ENCODE assay signal across 15 cellular contexts in genomic region chr1:197884173-197884572, GRCh38. TPM values are rescaled to one million over a fixed set of nuclear protein-coding genes. Genes with fewer than 3 reads are reported as not detected.
"Had no signal": no experiment of that assay in that cellular context is flagged by ENCODE, and none has a peak within 500 bp of the region (broad histone marks: within the 10 kb centered on the region; RNA-seq: fewer than 3 reads in every experiment).

No MANE protein-coding gene starts in this region.

- H3K4me1 ChIP-seq: tibial nerve had no signal

- H3K27ac ChIP-seq: tibial nerve, VCaP had no signal

- H3K9me3 Mint-ChIP-seq: activated naive CD4-positive, alpha-beta T cell treated with anti-CD3 and anti-CD28 coated beads for 36 hours; activated T-helper 1 cell treated with anti-CD3 and anti-CD28 coated beads, Interleukin-12 subunit alpha, Interleukin-12 subunit beta, Interleukin-2, Interleukin-4 antibody, amounts not matched to agents 30 ng/mL and 10 ng/mL and 1 ng/mL, durations not matched to agents 14 hours and 24 hours and 36 hours; central memory CD8-positive, alpha-beta T cell; effector memory CD8-positive, alpha-beta T cell; nephron progenitor cell; stimulated activated effector memory CD8-positive, alpha-beta T cell treated with anti-CD3 and anti-CD28 coated beads, Interleukin-12 subunit alpha, Interleukin-12 subunit beta, amount 100 ng/mL, for 72 hours had no signal

- H3K27ac Mint-ChIP-seq: activated CD8-positive, alpha-beta T cell treated with anti-CD3 and anti-CD28 coated beads, Interleukin-2, amount 10 ng/mL, durations not matched to agents 7 days and 5 days; activated naive CD4-positive, alpha-beta T cell treated with anti-CD3 and anti-CD28 coated beads for 36 hours; activated T-helper 1 cell treated with anti-CD3 and anti-CD28 coated beads, Interleukin-12 subunit alpha, Interleukin-12 subunit beta, Interleukin-2, Interleukin-4 antibody, amounts not matched to agents 30 ng/mL and 10 ng/mL and 1 ng/mL, durations not matched to agents 14 hours and 24 hours and 36 hours; dendritic cell treated with granulocyte-macrophage colony-stimulating factor and Interleukin-4, amounts not matched to agents 40 ng/mL and 50 ng/mL, for 4 days; effector memory CD8-positive, alpha-beta T cell; nephron progenitor cell; stimulated activated effector memory CD8-positive, alpha-beta T cell treated with anti-CD3 and anti-CD28 coated beads, Interleukin-12 subunit alpha, Interleukin-12 subunit beta, amount 100 ng/mL, for 72 hours had no signal

- H3K4me3 Mint-ChIP-seq: activated CD8-positive, alpha-beta T cell treated with anti-CD3 and anti-CD28 coated beads, Interleukin-2, amount 10 ng/mL, durations not matched to agents 7 days and 5 days; activated naive CD4-positive, alpha-beta T cell treated with anti-CD3 and anti-CD28 coated beads for 36 hours; activated T-helper 1 cell treated with anti-CD3 and anti-CD28 coated beads, Interleukin-12 subunit alpha, Interleukin-12 subunit beta, Interleukin-2, Interleukin-4 antibody, amounts not matched to agents 30 ng/mL and 10 ng/mL and 1 ng/mL, durations not matched to agents 14 hours and 24 hours and 36 hours; central memory CD8-positive, alpha-beta T cell; dendritic cell treated with granulocyte-macrophage colony-stimulating factor and Interleukin-4, amounts not matched to agents 40 ng/mL and 50 ng/mL, for 4 days; effector memory CD8-positive, alpha-beta T cell; nephron progenitor cell; stimulated activated effector memory CD8-positive, alpha-beta T cell treated with anti-CD3 and anti-CD28 coated beads, Interleukin-12 subunit alpha, Interleukin-12 subunit beta, amount 100 ng/mL, for 72 hours had no signal

- H3K27me3 Mint-ChIP-seq: dendritic cell treated with granulocyte-macrophage colony-stimulating factor and Interleukin-4, amounts not matched to agents 40 ng/mL and 50 ng/mL, for 4 days had no signal

- H3K36me3 ChIP-seq: tibial nerve had no signal

- ATAC-seq: activated CD8-positive, alpha-beta T cell treated with anti-CD3 and anti-CD28 coated beads, Interleukin-2, amount 10 ng/mL, durations not matched to agents 7 days and 5 days; effector memory CD8-positive, alpha-beta T cell; stimulated activated effector memory CD8-positive, alpha-beta T cell treated with anti-CD3 and anti-CD28 coated beads, Interleukin-12 subunit alpha, Interleukin-12 subunit beta, amount 100 ng/mL, for 72 hours had no signal

- H3K9me3 ChIP-seq: tibial nerve had no signal

- H3K27me3 ChIP-seq: tibial nerve had no signal

- H3K36me3 Mint-ChIP-seq: stimulated activated effector memory CD8-positive, alpha-beta T cell treated with anti-CD3 and anti-CD28 coated beads, Interleukin-12 subunit alpha, Interleukin-12 subunit beta, amount 100 ng/mL, for 72 hours had no signal

- H3K4me3 ChIP-seq: tibial nerve had no signal

- DNase-seq: activated CD4-positive, alpha-beta T cell treated with anti-CD3 and anti-CD28 coated beads for 4 hours; activated CD8-positive, alpha-beta T cell treated with anti-CD3 and anti-CD28 coated beads, Interleukin-2, amount 10 ng/mL, durations not matched to agents 7 days and 5 days; activated naive CD4-positive, alpha-beta T cell treated with anti-CD3 and anti-CD28 coated beads for 36 hours; effector memory CD8-positive, alpha-beta T cell; mammary epithelial cell; nephron progenitor cell; T-helper 1 cell had no signal

- H3K4me1 Mint-ChIP-seq: central memory CD8-positive, alpha-beta T cell; nephron progenitor cell; stimulated activated effector memory CD8-positive, alpha-beta T cell treated with anti-CD3 and anti-CD28 coated beads, Interleukin-12 subunit alpha, Interleukin-12 subunit beta, amount 100 ng/mL, for 72 hours had no signal

RNA-seq across cellular contexts. Expression of gene C1orf53, which starts 18.3 kb away (rescaled TPM):
- total RNA-seq: skeletal muscle tissue, tibial nerve had no signal

RNA-seq across cellular contexts. Expression of gene LHX9, which starts 33.0 kb away (rescaled TPM):
- total RNA-seq: activated CD8-positive, alpha-beta T cell treated with anti-CD3 and anti-CD28 coated beads, Interleukin-2, amount 10 ng/mL, durations not matched to agents 7 days and 5 days; activated naive CD4-positive, alpha-beta T cell treated with anti-CD3 and anti-CD28 coated beads for 36 hours; activated T-helper 1 cell treated with anti-CD3 and anti-CD28 coated beads, Interleukin-12 subunit alpha, Interleukin-12 subunit beta, Interleukin-2, Interleukin-4 antibody, amounts not matched to agents 30 ng/mL and 10 ng/mL and 1 ng/mL, durations not matched to agents 14 hours and 24 hours and 36 hours; epithelial cell of proximal tubule; mammary epithelial cell had no signal
- polyA plus RNA-seq: mammary epithelial cell had no signal
